1 cellular context compared by ENCODE assay signal in the genomic region with DNA sequence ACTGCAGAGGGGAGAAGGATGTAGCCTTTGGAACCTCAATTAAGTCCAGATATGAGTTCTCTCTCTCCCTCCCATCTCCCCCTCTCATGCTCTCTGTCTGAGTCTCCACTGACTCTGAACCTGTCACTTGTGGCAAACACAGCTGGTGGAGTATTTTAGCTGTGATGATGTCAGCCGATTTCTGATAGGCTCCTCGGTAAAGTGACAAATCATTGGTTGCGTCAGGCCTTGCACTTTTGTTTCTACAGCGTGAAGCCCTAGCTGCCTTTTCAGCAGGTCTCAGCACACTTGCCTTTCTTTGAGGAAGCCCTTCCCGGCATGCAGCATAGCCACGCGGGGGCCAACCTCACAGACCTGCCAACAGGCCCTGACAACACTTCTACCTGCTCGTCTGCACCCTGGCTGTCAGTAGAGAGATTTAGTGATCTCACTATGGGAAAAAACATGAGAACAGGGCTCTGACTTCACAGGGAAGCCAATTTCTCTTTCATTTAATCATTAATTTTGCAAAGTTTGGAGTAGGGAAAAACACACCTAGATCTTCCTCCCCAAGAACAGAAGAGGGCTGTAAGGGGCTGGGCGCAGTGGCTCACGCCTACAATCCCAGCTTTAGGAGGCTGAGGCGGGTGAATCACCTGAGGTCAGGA.
TF ChIP-seq lines count a peak whose summit lies in the region.

No MANE protein-coding gene starts in this region.

TF ChIP-seq in K562, 482 proteins besides CTCF, POLR2A, EP300 and RAD21 (continued from another document and continues in another):
- TF ChIP-seq, protein P1, sequence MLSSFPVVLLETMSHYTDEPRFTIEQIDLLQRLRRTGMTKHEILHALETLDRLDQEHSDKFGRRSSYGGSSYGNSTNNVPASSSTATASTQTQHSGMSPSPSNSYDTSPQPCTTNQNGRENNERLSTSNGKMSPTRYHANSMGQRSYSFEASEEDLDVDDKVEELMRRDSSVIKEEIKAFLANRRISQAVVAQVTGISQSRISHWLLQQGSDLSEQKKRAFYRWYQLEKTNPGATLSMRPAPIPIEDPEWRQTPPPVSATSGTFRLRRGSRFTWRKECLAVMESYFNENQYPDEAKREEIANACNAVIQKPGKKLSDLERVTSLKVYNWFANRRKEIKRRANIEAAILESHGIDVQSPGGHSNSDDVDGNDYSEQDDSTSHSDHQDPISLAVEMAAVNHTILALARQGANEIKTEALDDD (IDR thresholded peaks at IDR 0.05): peak; percentile 34; the same call in 1 of the 2 replicates
- TF ChIP-seq ZNF696 (CRISPR knock-in tag; conservative IDR thresholded peaks at IDR 0.05) (no peak), HMGN3 (IDR thresholded peaks at IDR 0.05; ENCODE audit: borderline replicate concordance, extremely low read depth, insufficient read length, low read depth, low read length) (no peak), SRF (CRISPR knock-in tag; IDR thresholded peaks at IDR 0.05) (0 out of 4 replicates have a peak, but pooled peaks of 1 of the 2 experiments have one; percentile 39), KAT8 (IDR thresholded peaks at IDR 0.05; ENCODE audit: low read depth) (no peak), ZNF121 (CRISPR knock-in tag; conservative IDR thresholded peaks at IDR 0.05) (no peak), ZNF311 (CRISPR knock-in tag; IDR thresholded peaks at IDR 0.05) (no peak), ZFP36 (IDR thresholded peaks at IDR 0.05; ENCODE audit: low read depth, low read length, partially characterized antibody) (peak; percentile 53), HNRNPH1 (optimal IDR thresholded peaks at IDR 0.05; ENCODE audit: low read depth, low read length) (no peak), MTF1 (CRISPR knock-in tag; IDR thresholded peaks at IDR 0.05; ENCODE audit: borderline replicate concordance) (no peak), MIER1 (IDR thresholded peaks at IDR 0.05; ENCODE audit: low read depth) (no peak), ZC3H8 (IDR thresholded peaks at IDR 0.05) (no peak), DDX20 (tag; IDR thresholded peaks at IDR 0.05; ENCODE audit: low read depth) (no peak), NFIX (CRISPR knock-in tag; IDR thresholded peaks at IDR 0.05; ENCODE audit: low read depth) (no peak), ETS2 (tag; IDR thresholded peaks at IDR 0.05; ENCODE audit: borderline replicate concordance, poor library complexity, severe bottlenecking) (no peak), TAF1 (IDR thresholded peaks at IDR 0.05; ENCODE audit: control insufficient read depth, extremely low read depth, insufficient read depth, low read length, severe bottlenecking) (peak; percentile 51), RBM17 (IDR thresholded peaks at IDR 0.05; ENCODE audit: borderline replicate concordance, low read depth, low read length) (no peak), SMC3 (conservative IDR thresholded peaks at IDR 0.05; ENCODE audit: insufficient read depth, low read depth, low read length) (no peak), ZNF143 (CRISPR knock-in tag; IDR thresholded peaks at IDR 0.05) (peak; percentile 79), KDM4B (IDR thresholded peaks at IDR 0.05; ENCODE audit: borderline replicate concordance in 2 of 2, low read depth in 1 of 2) (no peak), ZNF668 (CRISPR knock-in tag; IDR thresholded peaks at IDR 0.05) (peak; percentile 71; the same call in 1 of the 2 replicates), FOXK2 (conservative IDR thresholded peaks at IDR 0.05 in 1 of 2, IDR thresholded peaks at IDR 0.05 in 1 of 2; ENCODE audit: low read depth in 2 of 2) (peak; percentile 49 to 69; a peak in 2 of 4 replicates), KLF10 (CRISPR knock-in tag; IDR thresholded peaks at IDR 0.05) (no peak)
- TF ChIP-seq, protein P2, sequence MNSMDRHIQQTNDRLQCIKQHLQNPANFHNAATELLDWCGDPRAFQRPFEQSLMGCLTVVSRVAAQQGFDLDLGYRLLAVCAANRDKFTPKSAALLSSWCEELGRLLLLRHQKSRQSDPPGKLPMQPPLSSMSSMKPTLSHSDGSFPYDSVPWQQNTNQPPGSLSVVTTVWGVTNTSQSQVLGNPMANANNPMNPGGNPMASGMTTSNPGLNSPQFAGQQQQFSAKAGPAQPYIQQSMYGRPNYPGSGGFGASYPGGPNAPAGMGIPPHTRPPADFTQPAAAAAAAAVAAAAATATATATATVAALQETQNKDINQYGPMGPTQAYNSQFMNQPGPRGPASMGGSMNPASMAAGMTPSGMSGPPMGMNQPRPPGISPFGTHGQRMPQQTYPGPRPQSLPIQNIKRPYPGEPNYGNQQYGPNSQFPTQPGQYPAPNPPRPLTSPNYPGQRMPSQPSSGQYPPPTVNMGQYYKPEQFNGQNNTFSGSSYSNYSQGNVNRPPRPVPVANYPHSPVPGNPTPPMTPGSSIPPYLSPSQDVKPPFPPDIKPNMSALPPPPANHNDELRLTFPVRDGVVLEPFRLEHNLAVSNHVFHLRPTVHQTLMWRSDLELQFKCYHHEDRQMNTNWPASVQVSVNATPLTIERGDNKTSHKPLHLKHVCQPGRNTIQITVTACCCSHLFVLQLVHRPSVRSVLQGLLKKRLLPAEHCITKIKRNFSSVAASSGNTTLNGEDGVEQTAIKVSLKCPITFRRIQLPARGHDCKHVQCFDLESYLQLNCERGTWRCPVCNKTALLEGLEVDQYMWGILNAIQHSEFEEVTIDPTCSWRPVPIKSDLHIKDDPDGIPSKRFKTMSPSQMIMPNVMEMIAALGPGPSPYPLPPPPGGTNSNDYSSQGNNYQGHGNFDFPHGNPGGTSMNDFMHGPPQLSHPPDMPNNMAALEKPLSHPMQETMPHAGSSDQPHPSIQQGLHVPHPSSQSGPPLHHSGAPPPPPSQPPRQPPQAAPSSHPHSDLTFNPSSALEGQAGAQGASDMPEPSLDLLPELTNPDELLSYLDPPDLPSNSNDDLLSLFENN (IDR thresholded peaks at IDR 0.05; ENCODE audit: low read depth in 2 of 2, low read length in 2 of 2): no peak
- TF ChIP-seq, protein P3, sequence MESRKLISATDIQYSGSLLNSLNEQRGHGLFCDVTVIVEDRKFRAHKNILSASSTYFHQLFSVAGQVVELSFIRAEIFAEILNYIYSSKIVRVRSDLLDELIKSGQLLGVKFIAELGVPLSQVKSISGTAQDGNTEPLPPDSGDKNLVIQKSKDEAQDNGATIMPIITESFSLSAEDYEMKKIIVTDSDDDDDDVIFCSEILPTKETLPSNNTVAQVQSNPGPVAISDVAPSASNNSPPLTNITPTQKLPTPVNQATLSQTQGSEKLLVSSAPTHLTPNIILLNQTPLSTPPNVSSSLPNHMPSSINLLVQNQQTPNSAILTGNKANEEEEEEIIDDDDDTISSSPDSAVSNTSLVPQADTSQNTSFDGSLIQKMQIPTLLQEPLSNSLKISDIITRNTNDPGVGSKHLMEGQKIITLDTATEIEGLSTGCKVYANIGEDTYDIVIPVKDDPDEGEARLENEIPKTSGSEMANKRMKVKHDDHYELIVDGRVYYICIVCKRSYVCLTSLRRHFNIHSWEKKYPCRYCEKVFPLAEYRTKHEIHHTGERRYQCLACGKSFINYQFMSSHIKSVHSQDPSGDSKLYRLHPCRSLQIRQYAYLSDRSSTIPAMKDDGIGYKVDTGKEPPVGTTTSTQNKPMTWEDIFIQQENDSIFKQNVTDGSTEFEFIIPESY (CRISPR knock-in tag; IDR thresholded peaks at IDR 0.05): 0 out of 2 replicates have a peak, but pooled peaks have one; percentile 73
- TF ChIP-seq, protein P4, sequence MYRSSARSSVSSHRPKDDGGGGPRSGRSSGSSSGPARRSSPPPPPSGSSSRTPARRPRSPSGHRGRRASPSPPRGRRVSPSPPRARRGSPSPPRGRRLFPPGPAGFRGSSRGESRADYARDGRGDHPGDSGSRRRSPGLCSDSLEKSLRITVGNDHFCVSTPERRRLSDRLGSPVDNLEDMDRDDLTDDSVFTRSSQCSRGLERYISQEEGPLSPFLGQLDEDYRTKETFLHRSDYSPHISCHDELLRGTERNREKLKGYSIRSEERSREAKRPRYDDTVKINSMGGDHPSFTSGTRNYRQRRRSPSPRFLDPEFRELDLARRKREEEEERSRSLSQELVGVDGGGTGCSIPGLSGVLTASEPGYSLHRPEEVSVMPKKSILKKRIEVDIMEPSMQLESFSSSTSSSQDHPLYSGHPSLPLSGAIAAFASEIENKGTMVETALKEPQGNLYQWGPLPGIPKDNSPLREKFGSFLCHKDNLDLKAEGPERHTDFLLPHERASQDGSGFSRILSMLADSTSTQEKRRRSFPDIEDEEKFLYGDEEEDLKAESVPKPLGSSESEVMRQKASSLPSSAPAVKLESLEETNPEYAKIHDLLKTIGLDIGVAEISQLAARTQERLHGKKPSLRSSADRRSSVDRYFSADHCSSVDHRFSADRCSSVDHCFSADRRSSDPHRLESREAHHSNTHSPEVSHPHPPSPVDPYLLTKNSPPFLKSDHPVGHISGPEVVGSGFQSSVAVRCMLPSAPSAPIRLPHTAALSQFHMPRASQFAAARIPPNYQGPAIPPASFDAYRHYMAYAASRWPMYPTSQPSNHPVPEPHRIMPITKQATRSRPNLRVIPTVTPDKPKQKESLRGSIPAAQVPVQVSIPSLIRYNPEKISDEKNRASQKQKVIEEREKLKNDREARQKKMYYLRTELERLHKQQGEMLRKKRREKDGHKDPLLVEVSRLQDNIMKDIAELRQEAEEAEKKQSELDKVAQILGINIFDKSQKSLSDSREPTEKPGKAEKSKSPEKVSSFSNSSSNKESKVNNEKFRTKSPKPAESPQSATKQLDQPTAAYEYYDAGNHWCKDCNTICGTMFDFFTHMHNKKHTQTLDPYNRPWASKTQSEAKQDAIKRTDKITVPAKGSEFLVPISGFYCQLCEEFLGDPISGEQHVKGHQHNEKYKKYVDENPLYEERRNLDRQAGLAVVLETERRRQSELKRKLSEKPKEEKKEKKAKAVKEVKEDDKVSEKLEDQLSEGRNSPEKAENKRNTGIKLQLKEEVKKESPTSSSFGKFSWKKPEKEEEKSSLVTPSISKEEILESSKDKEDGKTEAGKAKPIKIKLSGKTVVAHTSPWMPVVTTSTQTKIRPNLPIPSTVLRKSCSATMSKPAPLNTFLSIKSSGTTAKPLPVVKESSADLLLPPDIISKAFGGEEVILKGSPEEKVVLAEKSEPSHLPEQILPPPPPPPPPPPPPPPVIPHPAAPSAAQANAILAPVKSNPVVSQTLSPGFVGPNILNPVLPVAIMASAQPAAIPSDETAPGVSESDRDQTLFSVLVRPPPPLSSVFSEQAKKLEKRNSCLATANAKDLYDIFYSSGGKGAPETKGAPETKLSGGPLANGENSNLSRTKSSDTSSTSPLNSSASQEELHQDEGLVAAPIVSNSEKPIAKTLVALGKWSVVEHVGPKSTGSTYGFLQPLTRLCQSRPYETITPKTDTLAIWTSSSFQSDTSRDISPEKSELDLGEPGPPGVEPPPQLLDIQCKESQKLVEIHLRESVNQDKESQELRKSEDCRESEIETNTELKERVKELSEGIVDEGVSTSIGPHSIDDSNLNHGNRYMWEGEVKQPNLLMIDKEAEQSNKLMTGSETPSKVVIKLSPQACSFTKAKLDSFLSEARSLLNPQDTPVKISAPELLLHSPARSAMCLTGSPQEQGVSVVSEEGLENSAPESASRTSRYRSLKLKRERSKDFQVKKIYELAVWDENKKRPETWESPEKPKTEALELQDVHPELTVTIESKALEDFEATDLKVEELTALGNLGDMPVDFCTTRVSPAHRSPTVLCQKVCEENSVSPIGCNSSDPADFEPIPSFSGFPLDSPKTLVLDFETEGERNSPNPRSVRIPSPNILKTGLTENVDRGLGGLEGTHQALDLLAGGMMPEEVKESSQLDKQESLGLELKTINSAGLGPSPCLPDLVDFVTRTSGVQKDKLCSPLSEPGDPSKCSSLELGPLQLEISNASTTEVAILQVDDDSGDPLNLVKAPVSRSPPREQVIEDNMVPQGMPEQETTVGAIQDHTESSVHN (IDR thresholded peaks at IDR 0.05; ENCODE audit: borderline replicate concordance in 1 of 2, low read depth in 1 of 2): peak in 1 of 2 experiments; percentile 100; a peak in 2 of 4 replicates
- TF ChIP-seq, protein P5, sequence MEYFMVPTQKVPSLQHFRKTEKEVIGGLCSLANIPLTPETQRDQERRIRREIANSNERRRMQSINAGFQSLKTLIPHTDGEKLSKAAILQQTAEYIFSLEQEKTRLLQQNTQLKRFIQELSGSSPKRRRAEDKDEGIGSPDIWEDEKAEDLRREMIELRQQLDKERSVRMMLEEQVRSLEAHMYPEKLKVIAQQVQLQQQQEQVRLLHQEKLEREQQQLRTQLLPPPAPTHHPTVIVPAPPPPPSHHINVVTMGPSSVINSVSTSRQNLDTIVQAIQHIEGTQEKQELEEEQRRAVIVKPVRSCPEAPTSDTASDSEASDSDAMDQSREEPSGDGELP (CRISPR knock-in tag; IDR thresholded peaks at IDR 0.05; ENCODE audit: borderline replicate concordance): peak; percentile 99
- TF ChIP-seq, protein P6, sequence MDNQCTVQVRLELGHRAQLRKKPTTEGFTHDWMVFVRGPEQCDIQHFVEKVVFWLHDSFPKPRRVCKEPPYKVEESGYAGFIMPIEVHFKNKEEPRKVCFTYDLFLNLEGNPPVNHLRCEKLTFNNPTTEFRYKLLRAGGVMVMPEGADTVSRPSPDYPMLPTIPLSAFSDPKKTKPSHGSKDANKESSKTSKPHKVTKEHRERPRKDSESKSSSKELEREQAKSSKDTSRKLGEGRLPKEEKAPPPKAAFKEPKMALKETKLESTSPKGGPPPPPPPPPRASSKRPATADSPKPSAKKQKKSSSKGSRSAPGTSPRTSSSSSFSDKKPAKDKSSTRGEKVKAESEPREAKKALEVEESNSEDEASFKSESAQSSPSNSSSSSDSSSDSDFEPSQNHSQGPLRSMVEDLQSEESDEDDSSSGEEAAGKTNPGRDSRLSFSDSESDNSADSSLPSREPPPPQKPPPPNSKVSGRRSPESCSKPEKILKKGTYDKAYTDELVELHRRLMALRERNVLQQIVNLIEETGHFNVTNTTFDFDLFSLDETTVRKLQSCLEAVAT (IDR thresholded peaks at IDR 0.05): no peak
- TF ChIP-seq, protein P7, sequence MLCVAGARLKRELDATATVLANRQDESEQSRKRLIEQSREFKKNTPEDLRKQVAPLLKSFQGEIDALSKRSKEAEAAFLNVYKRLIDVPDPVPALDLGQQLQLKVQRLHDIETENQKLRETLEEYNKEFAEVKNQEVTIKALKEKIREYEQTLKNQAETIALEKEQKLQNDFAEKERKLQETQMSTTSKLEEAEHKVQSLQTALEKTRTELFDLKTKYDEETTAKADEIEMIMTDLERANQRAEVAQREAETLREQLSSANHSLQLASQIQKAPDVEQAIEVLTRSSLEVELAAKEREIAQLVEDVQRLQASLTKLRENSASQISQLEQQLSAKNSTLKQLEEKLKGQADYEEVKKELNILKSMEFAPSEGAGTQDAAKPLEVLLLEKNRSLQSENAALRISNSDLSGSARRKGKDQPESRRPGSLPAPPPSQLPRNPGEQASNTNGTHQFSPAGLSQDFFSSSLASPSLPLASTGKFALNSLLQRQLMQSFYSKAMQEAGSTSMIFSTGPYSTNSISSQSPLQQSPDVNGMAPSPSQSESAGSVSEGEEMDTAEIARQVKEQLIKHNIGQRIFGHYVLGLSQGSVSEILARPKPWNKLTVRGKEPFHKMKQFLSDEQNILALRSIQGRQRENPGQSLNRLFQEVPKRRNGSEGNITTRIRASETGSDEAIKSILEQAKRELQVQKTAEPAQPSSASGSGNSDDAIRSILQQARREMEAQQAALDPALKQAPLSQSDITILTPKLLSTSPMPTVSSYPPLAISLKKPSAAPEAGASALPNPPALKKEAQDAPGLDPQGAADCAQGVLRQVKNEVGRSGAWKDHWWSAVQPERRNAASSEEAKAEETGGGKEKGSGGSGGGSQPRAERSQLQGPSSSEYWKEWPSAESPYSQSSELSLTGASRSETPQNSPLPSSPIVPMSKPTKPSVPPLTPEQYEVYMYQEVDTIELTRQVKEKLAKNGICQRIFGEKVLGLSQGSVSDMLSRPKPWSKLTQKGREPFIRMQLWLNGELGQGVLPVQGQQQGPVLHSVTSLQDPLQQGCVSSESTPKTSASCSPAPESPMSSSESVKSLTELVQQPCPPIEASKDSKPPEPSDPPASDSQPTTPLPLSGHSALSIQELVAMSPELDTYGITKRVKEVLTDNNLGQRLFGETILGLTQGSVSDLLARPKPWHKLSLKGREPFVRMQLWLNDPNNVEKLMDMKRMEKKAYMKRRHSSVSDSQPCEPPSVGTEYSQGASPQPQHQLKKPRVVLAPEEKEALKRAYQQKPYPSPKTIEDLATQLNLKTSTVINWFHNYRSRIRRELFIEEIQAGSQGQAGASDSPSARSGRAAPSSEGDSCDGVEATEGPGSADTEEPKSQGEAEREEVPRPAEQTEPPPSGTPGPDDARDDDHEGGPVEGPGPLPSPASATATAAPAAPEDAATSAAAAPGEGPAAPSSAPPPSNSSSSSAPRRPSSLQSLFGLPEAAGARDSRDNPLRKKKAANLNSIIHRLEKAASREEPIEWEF (CRISPR knock-in tag; IDR thresholded peaks at IDR 0.05): no peak
